ENCODE assay signal across 1 cellular context in the genomic region with DNA sequence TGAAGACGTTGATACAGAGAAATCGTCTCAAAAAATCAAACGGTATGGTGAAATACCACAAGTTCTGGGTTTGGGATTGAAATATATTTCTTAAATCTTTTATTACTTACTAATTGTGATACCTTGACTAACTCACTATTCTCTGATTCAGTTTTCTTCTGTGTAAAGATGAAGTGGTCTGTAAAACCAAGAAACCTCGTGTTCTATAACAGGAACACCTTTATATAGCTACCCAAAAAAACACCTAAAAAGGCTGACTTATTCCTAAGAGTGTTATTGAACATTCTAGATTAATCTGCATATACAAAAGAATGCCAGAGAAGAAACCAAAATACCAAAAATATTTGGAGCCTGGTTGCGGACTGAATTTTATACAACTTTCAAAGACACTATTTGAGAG.
TF ChIP-seq lines count a peak whose summit lies in the region.

No MANE protein-coding gene starts in this region.

TF ChIP-seq in HCT116, 20 proteins besides CTCF, POLR2A, EP300 and RAD21 (continued from another document):
- TF ChIP-seq, protein P1, sequence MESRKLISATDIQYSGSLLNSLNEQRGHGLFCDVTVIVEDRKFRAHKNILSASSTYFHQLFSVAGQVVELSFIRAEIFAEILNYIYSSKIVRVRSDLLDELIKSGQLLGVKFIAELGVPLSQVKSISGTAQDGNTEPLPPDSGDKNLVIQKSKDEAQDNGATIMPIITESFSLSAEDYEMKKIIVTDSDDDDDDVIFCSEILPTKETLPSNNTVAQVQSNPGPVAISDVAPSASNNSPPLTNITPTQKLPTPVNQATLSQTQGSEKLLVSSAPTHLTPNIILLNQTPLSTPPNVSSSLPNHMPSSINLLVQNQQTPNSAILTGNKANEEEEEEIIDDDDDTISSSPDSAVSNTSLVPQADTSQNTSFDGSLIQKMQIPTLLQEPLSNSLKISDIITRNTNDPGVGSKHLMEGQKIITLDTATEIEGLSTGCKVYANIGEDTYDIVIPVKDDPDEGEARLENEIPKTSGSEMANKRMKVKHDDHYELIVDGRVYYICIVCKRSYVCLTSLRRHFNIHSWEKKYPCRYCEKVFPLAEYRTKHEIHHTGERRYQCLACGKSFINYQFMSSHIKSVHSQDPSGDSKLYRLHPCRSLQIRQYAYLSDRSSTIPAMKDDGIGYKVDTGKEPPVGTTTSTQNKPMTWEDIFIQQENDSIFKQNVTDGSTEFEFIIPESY (IDR thresholded peaks at IDR 0.05; ENCODE audit: extremely low read depth, insufficient replicate concordance, low read length) = no peak
